ENCODE assay signal across 1 cellular context in genomic region chr10:102917962-102918816, GRCh38.
TF ChIP-seq lines count a peak whose summit lies in the region.

Gene CNNM2 (plus strand): TSS chr10:102918294. CDS start chr10:102918481, 187 bp downstream.

TF ChIP-seq in HepG2, 621 proteins besides CTCF, POLR2A, EP300 and RAD21 (continued from another document and continues in another):
- peak; percentile 3; the same call in 1 of the 2 replicates for TF ChIP-seq ZBTB20 (CRISPR knock-in tag; IDR thresholded peaks at IDR 0.05; ENCODE audit: borderline replicate concordance, low read depth)
- peak; percentile 77; the same call in 1 of the 2 replicates for TF ChIP-seq ZNF556 (CRISPR knock-in tag; IDR thresholded peaks at IDR 0.05; ENCODE audit: borderline replicate concordance)
- peak; percentile 84 for TF ChIP-seq ZSCAN20 (CRISPR knock-in tag; IDR thresholded peaks at IDR 0.05; ENCODE audit: borderline replicate concordance)
- no peak; the same call in 1 of the 2 replicates for TF ChIP-seq ZNF780A (CRISPR knock-in tag; IDR thresholded peaks at IDR 0.05)
- no peak for TF ChIP-seq GTF2F1 (IDR thresholded peaks at IDR 0.05; ENCODE audit: low read length)
- no peak for TF ChIP-seq CAMTA2 (CRISPR knock-in tag; IDR thresholded peaks at IDR 0.05; ENCODE audit: borderline replicate concordance)
- TF ChIP-seq SOX6 (IDR thresholded peaks at IDR 0.05) = no peak
- TF ChIP-seq SOX6 (CRISPR knock-in tag; IDR thresholded peaks at IDR 0.05) = peak; percentile 63
- TF ChIP-seq SNRNP70 (IDR thresholded peaks at IDR 0.05; ENCODE audit: low read depth, low read length) = no peak
- no peak for TF ChIP-seq HNF1A (IDR thresholded peaks at IDR 0.05; ENCODE audit: low read depth)
- peak; percentile 29; the same call in 1 of the 2 replicates for TF ChIP-seq HNF1A (CRISPR knock-in tag; IDR thresholded peaks at IDR 0.05; ENCODE audit: borderline replicate concordance)
- peak; percentile 52; the same call in 1 of the 2 replicates for TF ChIP-seq ZBTB43 (CRISPR knock-in tag; conservative IDR thresholded peaks at IDR 0.05)
- TF ChIP-seq HMGA1 (CRISPR knock-in tag; conservative IDR thresholded peaks at IDR 0.05) = no peak
- no peak for TF ChIP-seq ZNF781 (CRISPR knock-in tag; IDR thresholded peaks at IDR 0.05; ENCODE audit: borderline replicate concordance, not compliant biosample characterization)
- TF ChIP-seq NFE2 (CRISPR knock-in tag; IDR thresholded peaks at IDR 0.05) = no peak
- TF ChIP-seq CSRNP1 (CRISPR knock-in tag; IDR thresholded peaks at IDR 0.05) = no peak; the same call in 1 of the 2 replicates
- peak; percentile 84; the same call in 1 of the 2 replicates for TF ChIP-seq ZNF446 (CRISPR knock-in tag; IDR thresholded peaks at IDR 0.05)
- peak; percentile 73; the same call in 1 of the 2 replicates for TF ChIP-seq ZNF773 (CRISPR knock-in tag; IDR thresholded peaks at IDR 0.05; ENCODE audit: borderline replicate concordance)
- TF ChIP-seq NAIF1 (CRISPR knock-in tag; IDR thresholded peaks at IDR 0.05; ENCODE audit: borderline replicate concordance) = no peak; the same call in 1 of the 2 replicates
- no peak for TF ChIP-seq ZFP62 (CRISPR knock-in tag; IDR thresholded peaks at IDR 0.05)
- no peak for TF ChIP-seq GLI4 (CRISPR knock-in tag; IDR thresholded peaks at IDR 0.05; ENCODE audit: borderline replicate concordance)
- peak; percentile 97 for TF ChIP-seq NFYC (CRISPR knock-in tag; IDR thresholded peaks at IDR 0.05)
- TF ChIP-seq ZNF451 (CRISPR knock-in tag; IDR thresholded peaks at IDR 0.05) = no peak
- no peak for TF ChIP-seq CEBPB (IDR thresholded peaks at IDR 0.05; ENCODE audit: borderline replicate concordance, low read depth, low read length)
- peak; percentile 29 for TF ChIP-seq KDM5A (IDR thresholded peaks at IDR 0.05; ENCODE audit: borderline replicate concordance, low read length)
- TF ChIP-seq PBX2 (CRISPR knock-in tag; IDR thresholded peaks at IDR 0.05) = peak; percentile 90
- TF ChIP-seq IKZF1 (IDR thresholded peaks at IDR 0.05) = no peak
- no peak for TF ChIP-seq ZNF580 (CRISPR knock-in tag; IDR thresholded peaks at IDR 0.05; ENCODE audit: borderline replicate concordance, low read depth)
- TF ChIP-seq ZFY (CRISPR knock-in tag; IDR thresholded peaks at IDR 0.05) = peak; percentile 56
- TF ChIP-seq ZKSCAN1 (IDR thresholded peaks at IDR 0.05; ENCODE audit: low read length) = no peak
- TF ChIP-seq ZNF207 (IDR thresholded peaks at IDR 0.05; ENCODE audit: borderline replicate concordance) = no peak
- TF ChIP-seq ZNF318 (CRISPR knock-in tag; IDR thresholded peaks at IDR 0.05) = no peak
- no peak for TF ChIP-seq MTERF4 (CRISPR knock-in tag; IDR thresholded peaks at IDR 0.05)
- no peak for TF ChIP-seq TEAD2 (CRISPR knock-in tag; IDR thresholded peaks at IDR 0.05)
- TF ChIP-seq IRX3 (CRISPR knock-in tag; IDR thresholded peaks at IDR 0.05; ENCODE audit: borderline replicate concordance, low read depth) = no peak
- TF ChIP-seq FOXK2 (IDR thresholded peaks at IDR 0.05) = peak; percentile 98
- peak; percentile 32; the same call in 1 of the 2 replicates for TF ChIP-seq MTF1 (CRISPR knock-in tag; IDR thresholded peaks at IDR 0.05)
- no peak for TF ChIP-seq DNMT3B (CRISPR knock-in tag; conservative IDR thresholded peaks at IDR 0.05)
- 0 out of 2 replicates have a peak, but pooled peaks have one; percentile 47 for TF ChIP-seq HNRNPL (IDR thresholded peaks at IDR 0.05; ENCODE audit: low read depth, low read length)
- TF ChIP-seq GLMP (CRISPR knock-in tag; IDR thresholded peaks at IDR 0.05; ENCODE audit: borderline replicate concordance) = no peak
- no peak for TF ChIP-seq MATR3 (CRISPR knock-in tag; IDR thresholded peaks at IDR 0.05)
- no peak for TF ChIP-seq PTBP1 (IDR thresholded peaks at IDR 0.05; ENCODE audit: low read depth, low read length, poor library complexity, severe bottlenecking)
- peak; percentile 88; the same call in 1 of the 2 replicates for TF ChIP-seq TFAP4 (IDR thresholded peaks at IDR 0.05; ENCODE audit: borderline replicate concordance, low read depth)
